Comparison of ENCODE assay signal across 16 cellular contexts in the genomic region with DNA sequence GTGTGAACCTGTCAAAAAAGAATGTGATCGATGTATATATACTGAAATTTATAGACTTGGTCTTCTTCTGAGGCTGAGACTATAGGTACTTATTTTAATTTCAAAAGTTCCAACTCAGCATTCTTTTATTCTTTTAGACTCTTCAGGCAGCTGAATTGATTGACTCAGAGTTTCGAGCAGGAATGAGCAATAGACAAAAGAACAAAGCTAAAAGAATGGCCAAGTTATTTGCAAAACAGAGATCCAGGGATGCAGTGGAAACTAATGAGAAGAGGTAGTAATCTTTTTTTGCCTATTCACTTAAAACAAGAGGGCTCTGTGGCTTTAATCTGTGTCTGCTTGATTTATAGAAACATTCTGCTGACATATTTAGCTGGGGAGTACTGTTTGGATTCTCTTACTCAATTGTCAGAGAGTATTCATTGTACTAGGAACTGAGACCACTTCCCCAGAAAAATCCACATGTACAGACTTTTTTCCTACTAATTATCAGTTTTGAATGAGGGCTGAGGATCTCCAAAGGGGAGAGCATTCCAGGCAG.
"Had no signal": no experiment of that assay in that cellular context is flagged by ENCODE, and none has a peak within 500 bp of the region (broad histone marks: within the 10 kb centered on the region; RNA-seq: fewer than 3 reads in every experiment).

No MANE protein-coding gene starts in this region.

- H3K4me2 ChIP-seq: hepatocyte had no signal

- H3K4me3 Mint-ChIP-seq: nephron progenitor cell; stimulated activated naive CD8-positive, alpha-beta T cell treated with anti-CD3 and anti-CD28 coated beads, Interleukin-15, amount 100 ng/mL, for 72 hours; T-helper 17 cell had no signal

- DNase-seq: activated CD4-positive, alpha-beta T cell treated with anti-CD3 and anti-CD28 coated beads, Interleukin-2, amount 50 U/mL, for 1 hour; activated CD4-positive, CD25-positive, alpha-beta regulatory T cell; activated effector memory CD4-positive, alpha-beta T cell treated with Interleukin-2 at 50 U/mL for 16 hours; activated T-cell treated with anti-CD3 and anti-CD28 coated beads for 4 hours; anterior cingulate cortex; nephron progenitor cell; ovary; stimulated activated CD4-positive, alpha-beta T cell treated with anti-CD3 and anti-CD28 coated beads, Interleukin-4, amount 100 ng/mL, for 1 hour; stimulated activated CD8-positive, alpha-beta memory T cell treated with anti-CD3 and anti-CD28 coated beads, Interleukin-4, amount 100 ng/mL, for 48 hours; stimulated activated naive CD8-positive, alpha-beta T cell treated with anti-CD3 and anti-CD28 coated beads, Interleukin-15, amount 100 ng/mL, for 72 hours; T-helper 17 cell; testis; upper lobe of right lung had no signal

- H3K27me3 Mint-ChIP-seq: stimulated activated naive CD8-positive, alpha-beta T cell treated with anti-CD3 and anti-CD28 coated beads, Interleukin-15, amount 100 ng/mL, for 72 hours; T-helper 17 cell had no signal

- H3K27me3 ChIP-seq: cardiac muscle cell, hepatocyte, ovary, testis, upper lobe of right lung had no signal

- H3K9me3 Mint-ChIP-seq: activated naive CD4-positive, alpha-beta T cell treated with anti-CD3 and anti-CD28 coated beads, Interleukin-2, amount 50 U/mL, for 72 hours; nephron progenitor cell; stimulated activated naive CD8-positive, alpha-beta T cell treated with anti-CD3 and anti-CD28 coated beads, Interleukin-15, amount 100 ng/mL, for 72 hours had no signal

- H3K4me1 Mint-ChIP-seq: nephron progenitor cell had no signal

- H3K4me3 ChIP-seq: cardiac muscle cell, hepatocyte, ovary, testis, upper lobe of right lung had no signal

- ATAC-seq: activated naive CD4-positive, alpha-beta T cell treated with anti-CD3 and anti-CD28 coated beads, Interleukin-2, amount 50 U/mL, for 72 hours; stimulated activated naive CD8-positive, alpha-beta T cell treated with anti-CD3 and anti-CD28 coated beads, Interleukin-15, amount 100 ng/mL, for 72 hours; T-helper 17 cell; upper lobe of right lung had no signal

- H3K36me3 ChIP-seq: ovary had no signal

- H3K4me1 ChIP-seq: testis, upper lobe of right lung had no signal

- H3K27ac ChIP-seq: cardiac muscle cell, hepatocyte, ovary, testis, upper lobe of right lung had no signal

- H3K27ac Mint-ChIP-seq: activated naive CD4-positive, alpha-beta T cell treated with anti-CD3 and anti-CD28 coated beads, Interleukin-2, amount 50 U/mL, for 72 hours; nephron progenitor cell; stimulated activated naive CD8-positive, alpha-beta T cell treated with anti-CD3 and anti-CD28 coated beads, Interleukin-15, amount 100 ng/mL, for 72 hours; T-helper 17 cell had no signal

- H2AFZ ChIP-seq: hepatocyte had no signal

- H3K9me3 ChIP-seq: ovary, testis, upper lobe of right lung had no signal
